In the genomic region with DNA sequence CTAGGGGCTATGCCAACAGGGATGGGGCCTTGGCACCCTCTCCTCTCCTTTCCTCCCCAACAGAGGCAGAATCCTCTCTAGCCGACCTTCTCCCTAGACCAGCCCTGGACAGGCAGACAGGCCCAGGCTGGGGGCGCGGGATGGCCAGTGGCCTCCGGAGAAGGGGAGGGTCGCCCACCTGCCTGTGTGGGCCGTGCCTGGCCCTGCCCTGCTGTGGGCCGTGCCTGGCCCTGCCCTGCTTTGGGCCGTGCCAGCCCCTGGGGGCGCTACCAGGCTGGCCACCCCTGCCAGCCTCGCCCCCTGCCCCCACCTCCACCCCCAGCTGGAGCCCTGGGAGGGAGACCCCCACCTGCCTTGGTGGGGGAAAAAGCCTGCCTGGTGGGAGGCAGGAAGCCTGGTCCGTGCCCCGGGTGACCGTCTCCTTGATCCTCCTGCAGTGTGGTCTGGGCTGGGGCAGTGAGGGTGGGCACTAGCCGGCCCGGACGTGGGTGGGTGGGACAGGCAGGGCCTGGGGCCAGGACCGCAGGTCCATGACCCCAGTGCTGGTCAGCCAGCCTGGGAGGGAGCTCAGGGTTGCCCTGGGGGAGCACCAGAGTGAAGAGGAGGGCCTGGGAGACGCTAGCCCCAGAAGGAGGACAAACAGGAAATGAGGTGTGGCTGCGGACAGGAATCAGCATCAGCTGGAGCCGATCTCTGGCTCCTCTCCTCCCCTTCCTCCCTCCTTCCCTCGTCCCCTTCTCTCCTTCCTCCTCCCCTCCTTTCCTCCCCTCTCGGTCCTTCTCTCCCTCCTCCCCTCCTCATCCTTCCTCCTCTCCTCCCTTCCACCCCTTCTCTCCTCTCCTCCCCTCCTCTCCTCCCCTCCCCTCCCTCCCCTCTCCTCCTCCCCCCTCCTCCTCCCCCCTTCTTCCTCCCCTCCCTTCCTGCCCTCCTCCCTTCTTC, we compare ENCODE assay signal across 8 cellular contexts. TPM values are rescaled to one million over a fixed set of nuclear protein-coding genes. Genes with fewer than 3 reads are reported as not detected.
DNase-seq lines count a peak whose midpoint lies in the region; ATAC-seq lines count a peak whose summit lies in the region.

No MANE protein-coding gene starts in this region.

- intact Hi-C loops in naive thymus-derived CD4-positive, alpha-beta T cell (cut with micrococcal nuclease), result no loop called here

- peaks cover 39% of the 10 kb centered on the region for H3K4me1 ChIP-seq in SJSA1 (replicated peaks)
- peaks cover 46 to 69% of the 10 kb centered on the region in 2 donors for H3K4me1 ChIP-seq in naive thymus-derived CD4-positive, alpha-beta T cell (ENCODE audit: control insufficient read depth in 2 of 2, insufficient read depth in 2 of 2, low read length in 2 of 2)

- POLR2A ChIA-PET in naive thymus-derived CD4-positive, alpha-beta T cell (lab: Charles Lee), result interaction anchor here (0.6 to 1.7 kb wide), 7 partner anchors 12 to 133 kb away, joined by 3 to 10 read pairs (median 4); no protein-coding TSS in a partner anchor

- CTCF ChIA-PET in naive thymus-derived CD4-positive, alpha-beta T cell (lab: Charles Lee), result no interaction called here

- H3K36me3 Mint-ChIP-seq in activated T-cell treated with anti-CD3 and anti-CD28 coated beads, Interleukin-2, amount 50 U/mL, for 24 hours (ENCODE audit: low read depth), result peaks cover 4% of the 10 kb centered on the region
- H3K36me3 Mint-ChIP-seq in naive thymus-derived CD4-positive, alpha-beta T cell, result no peaks in the 10 kb centered on the region

- peak overlapping the region; percentile 57 for H3K4me3 Mint-ChIP-seq in activated T-cell treated with anti-CD3 and anti-CD28 coated beads, Interleukin-2, amount 50 U/mL, for 24 hours
- H3K4me3 Mint-ChIP-seq in naive thymus-derived CD4-positive, alpha-beta T cell, result peak overlapping the region; percentile 49 to 83 (median 73)

- H3K27ac Mint-ChIP-seq in activated T-cell treated with anti-CD3 and anti-CD28 coated beads, Interleukin-2, amount 50 U/mL, for 24 hours, result peak overlapping the region; percentile 93
- H3K27ac Mint-ChIP-seq in naive thymus-derived CD4-positive, alpha-beta T cell, result peak overlapping the region; percentile 78 to 95 (median 92)

- 0 out of 2 replicates have a peak overlapping the region, but pooled peaks have one; percentile 11 for H3K4me3 ChIP-seq in SJSA1
- H3K4me3 ChIP-seq in naive thymus-derived CD4-positive, alpha-beta T cell (ENCODE audit: low read length), result no peak overlapping the region

- no peaks in the 10 kb centered on the region for H3K27me3 Mint-ChIP-seq in activated T-cell treated with anti-CD3 and anti-CD28 coated beads, Interleukin-2, amount 50 U/mL, for 24 hours
- H3K27me3 Mint-ChIP-seq in naive thymus-derived CD4-positive, alpha-beta T cell, result no peaks in the 10 kb centered on the region

- DNase-seq in activated T-cell treated with anti-CD3 and anti-CD28 coated beads, Interleukin-2, amount 50 U/mL, for 24 hours, result no peak
- DNase-seq in activated T-cell treated with anti-CD3 and anti-CD28 coated beads, Interleukin-2, amount 50 U/mL, for 1 hour, result no peak
- DNase-seq in SJSA1 (ENCODE audit: low read depth in 1 of 2, low spot score in 2 of 2) (no peak), ecto neural progenitor cell (ENCODE audit: low spot score) (peak; percentile 60), iPS-NIHi7 (ENCODE audit: extremely low spot score) (no peak), globus pallidus (ENCODE audit: low spot score) (no peak), NCI-H1694 treated with DMSO at 0.1 percent for 48 hours (lab: John Stamatoyannopoulos, UW) (no peak)
- no peak for DNase-seq in naive thymus-derived CD4-positive, alpha-beta T cell

- H3K36me3 ChIP-seq in SJSA1, result no peaks in the 10 kb centered on the region
- no peaks in the 10 kb centered on the region for H3K36me3 ChIP-seq in naive thymus-derived CD4-positive, alpha-beta T cell (ENCODE audit: control insufficient read depth in 2 of 3, insufficient read depth in 3 of 3, low read length in 3 of 3)

- peak overlapping the region; percentile 81 for H3K27ac ChIP-seq in SJSA1
- H3K27ac ChIP-seq in naive thymus-derived CD4-positive, alpha-beta T cell (ENCODE audit: low read depth, low read length), result peak overlapping the region; percentile 99

- H3K9me3 ChIP-seq in SJSA1 (replicated peaks), result no peaks in the 10 kb centered on the region
- H3K9me3 ChIP-seq in naive thymus-derived CD4-positive, alpha-beta T cell (ENCODE audit: control insufficient read depth in 2 of 3, low read length in 3 of 3), result no peaks in the 10 kb centered on the region

- no peak for ATAC-seq in naive thymus-derived CD4-positive, alpha-beta T cell

- no peaks in the 10 kb centered on the region for H3K9me3 Mint-ChIP-seq in activated T-cell treated with anti-CD3 and anti-CD28 coated beads, Interleukin-2, amount 50 U/mL, for 24 hours
- H3K9me3 Mint-ChIP-seq in naive thymus-derived CD4-positive, alpha-beta T cell, result peaks cover 0 to 4% (median 0%) of the 10 kb centered on the region in 11 donors

- peaks cover 56% of the 10 kb centered on the region for H3K4me1 Mint-ChIP-seq in activated T-cell treated with anti-CD3 and anti-CD28 coated beads, Interleukin-2, amount 50 U/mL, for 24 hours (ENCODE audit: low read depth)
- peaks cover 23 to 70% (median 40%) of the 10 kb centered on the region in 7 donors for H3K4me1 Mint-ChIP-seq in naive thymus-derived CD4-positive, alpha-beta T cell

- H3K27me3 ChIP-seq in SJSA1 (replicated peaks), result no peaks in the 10 kb centered on the region
- no peaks in the 10 kb centered on the region for H3K27me3 ChIP-seq in naive thymus-derived CD4-positive, alpha-beta T cell (ENCODE audit: control insufficient read depth in 2 of 2, insufficient read depth in 2 of 2, low read length in 2 of 2)

RNA-seq across cellular contexts. Expression of gene MKNK2, which starts 5.1 kb away (rescaled TPM):
- total RNA-seq in SJSA1 (2014; rRNA removed; shearing (Covaris generic)), result 18.7 and 31.6 TPM in 2 replicates
- total RNA-seq in naive thymus-derived CD4-positive, alpha-beta T cell, result 100 to 1,000 TPM; 190 to 347 (median 238) TPM
- polyA plus RNA-seq in naive thymus-derived CD4-positive, alpha-beta T cell, result 10 to 100 TPM; 28.8 to 52.9 TPM

RNA-seq across cellular contexts. Expression of gene MOB3A, which starts 40.0 kb away (rescaled TPM):
- total RNA-seq in SJSA1 (2014; rRNA removed; shearing (Covaris generic)), result 10.1 and 20.6 TPM in 2 replicates
- total RNA-seq in naive thymus-derived CD4-positive, alpha-beta T cell, result 100 to 1,000 TPM in 4 of 5 experiments, 10 to 100 TPM in 1; 93.2 to 269 (median 117) TPM
- polyA plus RNA-seq in naive thymus-derived CD4-positive, alpha-beta T cell, result 100 to 1,000 TPM in 1 of 2 donors, 10 to 100 TPM in 1; 49.5 to 114 TPM

RNA-seq across cellular contexts. Expression of gene IZUMO4, which starts 40.6 kb away (rescaled TPM):
- total RNA-seq in SJSA1 (2014; rRNA removed; shearing (Covaris generic)), result 1.9 TPM in 1 of 2 replicates, not detected in the other
- total RNA-seq in naive thymus-derived CD4-positive, alpha-beta T cell, result 10 to 100 TPM; 12.2 to 26.8 (median 15.7) TPM
- polyA plus RNA-seq in naive thymus-derived CD4-positive, alpha-beta T cell, result 1 to 10 TPM in 1 of 2 donors, under 1 TPM in 1; 0.73 to 1.9 TPM

RNA-seq across cellular contexts. Expression of gene BTBD2, which starts 40.6 kb away (rescaled TPM):
- 25.7 and 32.6 TPM in 2 replicates for total RNA-seq in SJSA1 (2014; rRNA removed; shearing (Covaris generic))
- 10 to 100 TPM; 53.0 to 70.8 (median 67.5) TPM for total RNA-seq in naive thymus-derived CD4-positive, alpha-beta T cell
- polyA plus RNA-seq in naive thymus-derived CD4-positive, alpha-beta T cell, result 1 to 10 TPM; 5.2 to 6.5 TPM
